8 cellular contexts compared by ENCODE assay signal in the genomic region with DNA sequence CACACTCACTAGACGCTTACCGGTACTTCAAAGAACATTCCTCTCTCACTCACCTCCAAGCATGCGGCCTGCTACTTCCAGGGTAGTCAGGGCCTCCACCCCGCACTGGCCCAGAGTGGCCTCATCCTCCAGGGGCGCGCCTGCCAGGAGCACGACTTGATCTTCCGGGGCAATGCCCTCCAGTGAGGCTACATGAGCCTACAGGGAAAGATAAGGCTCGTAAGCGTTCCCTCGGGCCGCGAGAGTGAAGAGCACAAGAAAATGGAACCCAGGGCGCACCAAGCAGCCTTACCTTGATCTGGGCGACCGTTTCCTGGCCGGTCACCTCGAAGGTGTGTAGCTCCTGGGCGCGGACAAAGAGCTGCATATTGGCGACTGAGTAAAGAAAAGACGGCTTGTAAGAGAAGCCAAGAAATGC. TPM values are rescaled to one million over a fixed set of nuclear protein-coding genes. Genes with fewer than 3 reads are reported as not detected.
DNase-seq lines count a peak whose midpoint lies in the region; ATAC-seq, FAIRE-seq and TF ChIP-seq lines count a peak whose summit lies in the region.

No MANE protein-coding gene starts in this region.

- DNase-seq in AG04450 (ENCODE audit: low read depth, low spot score) (no peak), IMR-90 (no peak), astrocyte of the hippocampus (ENCODE audit: low read depth, low spot score) (peak; percentile 31), HepG2 (ENCODE audit: low spot score) (no peak), thoracic aorta (ENCODE audit: low spot score) (no peak), GM12892 (ENCODE audit: insufficient read length) (no peak), G401 (ENCODE audit: low spot score) (no peak)

- no peaks in the 10 kb centered on the region for H3K27me3 ChIP-seq in AG04450 (ENCODE audit: control insufficient read depth, insufficient read depth, low read length)
- H3K27me3 ChIP-seq in IMR-90 (ENCODE audit: control insufficient read depth, insufficient read depth, low read length) = no peaks in the 10 kb centered on the region
- H3K27me3 ChIP-seq in HepG2 (ENCODE audit: control insufficient read depth in 1 of 2, insufficient read depth in 2 of 2, low read length in 2 of 2) = no peaks in the 10 kb centered on the region; a peak in 1 of 5 replicates
- H3K27me3 ChIP-seq in thoracic aorta (replicated peaks; ENCODE audit: insufficient read depth) = no peaks in the 10 kb centered on the region

- H3K4me3 ChIP-seq in AG04450 (ENCODE audit: low read depth, low read length) (peak overlapping the region; percentile 99), IMR-90 (ENCODE audit: insufficient read depth, low read depth, low read length) (peak overlapping the region; percentile 74), HepG2 (replicated peaks in 1 of 3; ENCODE audit: insufficient read depth in 1 of 3, low read depth in 2 of 3, low read length in 3 of 3) (peak overlapping the region; percentile 79 to 91 (median 81)), thoracic aorta (peak overlapping the region; percentile 73)

- peak overlapping the region; percentile 97 for H3K4me2 ChIP-seq in IMR-90 (ENCODE audit: low read depth, low read length)
- peak overlapping the region; percentile 96 for H3K4me2 ChIP-seq in HepG2 (ENCODE audit: low read depth, low read length)

- peak overlapping the region; percentile 100 for H2AK9ac ChIP-seq in IMR-90 (replicated peaks; ENCODE audit: low read depth, low read length, poor library complexity)

- peak overlapping the region; percentile 83 for H4K91ac ChIP-seq in IMR-90 (ENCODE audit: insufficient read depth, low read depth, low read length)

- POLR2A ChIA-PET in AG04450 (lab: Yijun Ruan, JAX) = interaction anchor here (1.0 to 1.6 kb wide), 4 partner anchors 9 to 25 kb away, joined by 3 to 20 read pairs (median 4); a partner anchor contains a TSS
- POLR2A ChIA-PET in IMR-90 (lab: Charles Lee; ENCODE audit: unreplicated experiment) = interaction anchor here (0.5 to 0.8 kb wide), 2 partner anchors 10 to 259 kb away, joined by 3 read pairs; no protein-coding TSS in a partner anchor
- POLR2A ChIA-PET in HepG2 (lab: Yijun Ruan, JAX) = interaction anchor here (0.5 to 4.9 kb wide), 31 partner anchors 10 to 531 kb away, joined by 3 to 105 read pairs (median 4); a partner anchor contains a TSS

- no peak overlapping the region for H3K18ac ChIP-seq in IMR-90 (ENCODE audit: low read depth, low read length)

- TF ChIP-seq CTCF in AG04450 (IDR thresholded peaks at IDR 0.05; ENCODE audit: low read depth, low read length) = no peak
- TF ChIP-seq CTCF in IMR-90 (conservative IDR thresholded peaks at IDR 0.05; ENCODE audit: low read depth, low read length) = no peak
- TF ChIP-seq CTCF in HepG2 (CRISPR knock-in tag; IDR thresholded peaks at IDR 0.05) = peak; percentile 28; the same call in 1 of the 2 replicates
- TF ChIP-seq CTCF in thoracic aorta (IDR thresholded peaks at IDR 0.05) = no peak

- H3K79me2 ChIP-seq in HepG2 (ENCODE audit: insufficient read depth, low read length) = peaks cover 46% of the 10 kb centered on the region

- 0 out of 2 replicates have a peak, but pooled peaks cover 4% of the 10 kb centered on the region for H3K9me1 ChIP-seq in IMR-90 (ENCODE audit: insufficient read depth, low read length)

- H3K14ac ChIP-seq in IMR-90 (replicated peaks; ENCODE audit: low read depth, low read length) = peak overlapping the region; percentile 90

- peaks cover 27 to 66% of the 10 kb centered on the region in 2 experiments for H3K79me1 ChIP-seq in IMR-90 (ENCODE audit: low read depth in 1 of 2, low read length in 2 of 2)

- H3K4ac ChIP-seq in IMR-90 (ENCODE audit: low read depth, low read length) = peak overlapping the region; percentile 88

- peak overlapping the region; percentile 91 for H2AK5ac ChIP-seq in IMR-90 (ENCODE audit: low read depth, low read length)

- peak overlapping the region; percentile 81 for H2BK5ac ChIP-seq in IMR-90 (ENCODE audit: low read depth, low read length, poor library complexity, severe bottlenecking)

- peaks cover 4% of the 10 kb centered on the region for H3K4me1 ChIP-seq in IMR-90 (ENCODE audit: control insufficient read depth, insufficient read depth, low read length)
- H3K4me1 ChIP-seq in HepG2 (ENCODE audit: insufficient read depth, low read length) = peaks cover 41% of the 10 kb centered on the region
- H3K4me1 ChIP-seq in thoracic aorta (ENCODE audit: control insufficient read depth in 1 of 2, low read depth in 2 of 2) = peaks cover 14 to 30% of the 10 kb centered on the region in 2 donors

- H2BK120ac ChIP-seq in IMR-90 (ENCODE audit: low read depth, low read length) = no peak overlapping the region

- H2BK20ac ChIP-seq in IMR-90 (ENCODE audit: low read depth, low read length) = no peak overlapping the region

- H3K27ac ChIP-seq in AG04450 (ENCODE audit: low read depth, low read length) = peak overlapping the region; percentile 57
- peak overlapping the region; percentile 79 for H3K27ac ChIP-seq in IMR-90 (ENCODE audit: insufficient read depth, low read length)
- H3K27ac ChIP-seq in HepG2 (ENCODE audit: extremely low read length, insufficient read depth, low read length) = peak overlapping the region; percentile 76
- peak overlapping the region; percentile 78 to 96 for H3K27ac ChIP-seq in thoracic aorta

- H3K9ac ChIP-seq in IMR-90 (ENCODE audit: low read depth, low read length) (peak overlapping the region; percentile 87), HepG2 (ENCODE audit: insufficient read depth, low read depth, low read length) (peak overlapping the region; percentile 95)

- in situ Hi-C loops in IMR-90 (cut with MboI; ENCODE audit: low sequenced_read_pairs) (no loop called here), HepG2 (cut with HindIII; ENCODE audit: extremely low pct_ligation_motif_present, low pct_unique_long_range_greater_than_20kb) (no loop called here), G401 (cut with HindIII; ENCODE audit: low sequenced_read_pairs) (no loop called here)

- no peak for TF ChIP-seq RAD21 in IMR-90 (IDR thresholded peaks at IDR 0.05; ENCODE audit: low read length)
- no peak for TF ChIP-seq RAD21 in HepG2 (CRISPR knock-in tag; IDR thresholded peaks at IDR 0.05)

- WGBS in IMR-90 (ENCODE audit: extremely low coverage in 2 of 2, insufficient read length in 1 of 2), 2 experiments = 0% methylated on average over 17 of the region's 22 CpGs; no CpG with 5 or more reads in 1 of the 2 experiments
- 0% methylated on average over 17 of the region's 22 CpGs for WGBS in HepG2 (ENCODE audit: low lambda C conversion rate)

- H4K20me1 ChIP-seq in IMR-90 (ENCODE audit: insufficient read depth, low read length) (no peaks in the 10 kb centered on the region), HepG2 (ENCODE audit: insufficient read depth, low read length) (no peaks in the 10 kb centered on the region)

- H3K36me3 ChIP-seq in IMR-90 (ENCODE audit: control insufficient read depth, insufficient read depth, low read length) (peaks cover 36% of the 10 kb centered on the region), HepG2 (replicated peaks in 1 of 2; ENCODE audit: control insufficient read depth in 1 of 2, insufficient read depth in 2 of 2, low read length in 2 of 2) (peaks cover 19 to 44% of the 10 kb centered on the region in 2 experiments), thoracic aorta (peaks cover 35% of the 10 kb centered on the region)

- ATAC-seq in IMR-90 (ENCODE audit: low read depth) (no peak), HepG2 (peak; percentile 10), thoracic aorta (ENCODE audit: insufficient number of reproducible peaks, low FRiP score, low read depth) (no peak), HG02870 (IDR thresholded peaks at IDR 0.05; ENCODE audit: unreplicated experiment) (no peak)

- BruUV-seq in IMR-90 (replicated peaks; lab: Mats Ljungman, UMichigan) = no TSS peak
- no TSS peak for BruUV-seq in HepG2 (replicated peaks; lab: Mats Ljungman, UMichigan)

- H2AFZ ChIP-seq in IMR-90 (replicated peaks; ENCODE audit: low read length, poor library complexity) (peak overlapping the region; percentile 99), HepG2 (ENCODE audit: low read length) (no peak overlapping the region)

- TF ChIP-seq EP300 in HepG2 (IDR thresholded peaks at IDR 0.05; ENCODE audit: low read depth in 2 of 2, low read length in 2 of 2) (no peak), HepG2 (CRISPR knock-in tag; IDR thresholded peaks at IDR 0.05; ENCODE audit: borderline replicate concordance) (no peak)

- H3K9me3 ChIP-seq in AG04450 (ENCODE audit: control insufficient read depth, insufficient read depth, low read length) (peaks cover 3% of the 10 kb centered on the region; the same call in 1 of the 2 replicates), IMR-90 (ENCODE audit: control insufficient read depth, insufficient read depth, low read length) (no peaks in the 10 kb centered on the region), HepG2 (ENCODE audit: low read length) (no peaks in the 10 kb centered on the region), thoracic aorta (no peaks in the 10 kb centered on the region)

- dilution Hi-C loops in IMR-90 (cut with HindIII; ENCODE audit: low sequenced_read_pairs, unreplicated experiment) = no loop called here

- CTCF ChIA-PET in AG04450 (lab: Charles Lee) = interaction anchor here (1.1 to 1.2 kb wide), 2 partner anchors 9 to 107 kb away, joined by 3 to 6 read pairs; a partner anchor contains a TSS
- CTCF ChIA-PET in IMR-90 (lab: Yijun Ruan, JAX) = interaction anchor here (0.6 kb wide), 1 partner anchor 57 kb away, joined by 5 read pairs; no protein-coding TSS in a partner anchor
- CTCF ChIA-PET in HepG2 (lab: Yijun Ruan, JAX; ENCODE audit: low intra/inter-chr PET ratio, low total read pairs) = no interaction called here

- no peak overlapping the region for H2BK15ac ChIP-seq in IMR-90 (ENCODE audit: low read depth, low read length)

- FAIRE-seq in HepG2 (lab: Jason Lieb, UNC) = no peak
- FAIRE-seq in GM12892 (lab: Jason Lieb, UNC) = no peak

- H3K56ac ChIP-seq in IMR-90 (ENCODE audit: extremely low read depth, insufficient read depth, low read length) = peak overlapping the region; percentile 43; the same call in 1 of the 2 replicates

- H4K8ac ChIP-seq in IMR-90 (ENCODE audit: low read depth in 2 of 2, low read length in 2 of 2) = peak overlapping the region; percentile 70 to 91

- peak overlapping the region; percentile 56 for H4K5ac ChIP-seq in IMR-90 (ENCODE audit: low read depth, low read length)

- TF ChIP-seq POLR2A in IMR-90 (IDR thresholded peaks at IDR 0.05; ENCODE audit: low read depth, low read length) = no peak
- TF ChIP-seq POLR2A in HepG2 (IDR thresholded peaks at IDR 0.05; ENCODE audit: insufficient read depth in 1 of 2, low read depth in 2 of 2, low read length in 2 of 2) = no peak; a peak in 1 of 4 replicates
- no peak for TF ChIP-seq POLR2A in GM12892 (IDR thresholded peaks at IDR 0.05; ENCODE audit: low read depth, low read length)

- peak overlapping the region; percentile 81 for H3K23ac ChIP-seq in IMR-90 (ENCODE audit: low read depth, low read length)

- intact Hi-C loops in IMR-90 (cut with micrococcal nuclease) = loop anchor here (5.0 kb wide), 1 partner anchor 61 kb away; a partner anchor contains a TSS
- intact Hi-C loops in HepG2 (cut with micrococcal nuclease; ENCODE audit: unreplicated experiment) = no loop called here

RNA-seq across cellular contexts. Expression of a gene that starts 0.5 kb away (rescaled TPM):
- polyA plus RNA-seq in AG04450 (2011; rRNA removed) (426 and 504 TPM in 2 replicates), IMR-90 (2012; rRNA removed) (652 and 804 TPM in 2 replicates), HepG2 (2011; rRNA removed) (374 and 392 TPM in 2 replicates)
- 136 and 146 TPM in 2 replicates for polyA minus RNA-seq in AG04450 (2011; rRNA and poly(A)+ RNA removed)
- total RNA-seq in IMR-90 (2012; rRNA removed) (189 and 285 TPM in 2 replicates), HepG2 (2016; rRNA removed; fragmentation: Illumina TruSeq; extraction: Trizol) (869 and 1,024 TPM in 2 replicates), thoracic aorta (100 to 1,000 TPM; 365 to 553 TPM)
- 812 and 1,747 TPM in 2 replicates for polyA plus RNA-seq in IMR-90 (2012; cell fraction: cytosol; rRNA removed)
- 249 and 290 TPM in 2 replicates for polyA plus RNA-seq in IMR-90 (2012; cell fraction: nucleus; rRNA removed; ENCODE audit: low replicate concordance)
- 647 and 670 TPM in 2 replicates for total RNA-seq in HepG2 (2016; cell fraction: cytosol; rRNA removed; fragmentation: Illumina TruSeq; extraction: Trizol; ENCODE audit: low read depth)
- total RNA-seq in HepG2 (2016; cell fraction: insoluble cytoplasmic fraction; rRNA removed; fragmentation: Illumina TruSeq; extraction: Trizol) = 906 and 1,117 TPM in 2 replicates
- total RNA-seq in HepG2 (2016; cell fraction: membrane; rRNA removed; fragmentation: Illumina TruSeq; extraction: Trizol) = 759 and 784 TPM in 2 replicates
- total RNA-seq in HepG2 (2016; cell fraction: nucleus; rRNA removed; fragmentation: Illumina TruSeq; extraction: Trizol) = 357 and 372 TPM in 2 replicates
- polyA plus RNA-seq in HepG2 (2011; cell fraction: cytosol; rRNA removed) = 479 and 733 TPM in 2 replicates
- 228 and 230 TPM in 2 replicates for polyA plus RNA-seq in HepG2 (2011; cell fraction: nucleus; rRNA removed)
- 713 and 760 TPM in 2 replicates for polyA plus RNA-seq in HepG2 (2012)
- polyA plus RNA-seq in HepG2 (2016; cell fraction: cytosol; fragmentation: Illumina TruSeq; extraction: Trizol; ENCODE audit: low read depth) = 645 and 677 TPM in 2 replicates
- 876 and 937 TPM in 2 replicates for polyA plus RNA-seq in HepG2 (2016; cell fraction: insoluble cytoplasmic fraction; fragmentation: Illumina TruSeq; extraction: Trizol; ENCODE audit: low read depth)
- polyA plus RNA-seq in HepG2 (2016; cell fraction: membrane; fragmentation: Illumina TruSeq; extraction: Trizol; ENCODE audit: low read depth) = 684 and 723 TPM in 2 replicates
- 488 and 523 TPM in 2 replicates for polyA plus RNA-seq in HepG2 (2016; cell fraction: nucleus; fragmentation: Illumina TruSeq; extraction: Trizol; ENCODE audit: insufficient read depth, low read depth)
- polyA minus RNA-seq in HepG2 (2011; rRNA and poly(A)+ RNA removed; ENCODE audit: low replicate concordance) = 284 and 286 TPM in 2 replicates
- 148 and 154 TPM in 2 replicates for polyA minus RNA-seq in HepG2 (2011; cell fraction: cytosol; rRNA and poly(A)+ RNA removed)
- 68.0 and 81.7 TPM in 2 replicates for polyA minus RNA-seq in HepG2 (2011; cell fraction: nucleus; rRNA and poly(A)+ RNA removed)
- polyA plus RNA-seq in GM12892 (2012; ENCODE audit: missing spikeins) = 1,538 TPM
- 137 and 188 TPM in 2 replicates for total RNA-seq in G401 (2014; rRNA removed; shearing (Covaris generic))

RNA-seq across cellular contexts. Expression of a gene that starts 0.7 kb away (rescaled TPM):
- 54.2 and 55.7 TPM in 2 replicates for polyA plus RNA-seq in AG04450 (2011; rRNA removed)
- 30.5 and 32.4 TPM in 2 replicates for polyA minus RNA-seq in AG04450 (2011; rRNA and poly(A)+ RNA removed)
- 54.2 and 55.2 TPM in 2 replicates for total RNA-seq in IMR-90 (2012; rRNA removed)
- 51.5 and 56.8 TPM in 2 replicates for polyA plus RNA-seq in IMR-90 (2012; rRNA removed)
- 39.1 and 52.5 TPM in 2 replicates for polyA plus RNA-seq in IMR-90 (2012; cell fraction: cytosol; rRNA removed)
- 24.5 and 42.4 TPM in 2 replicates for polyA plus RNA-seq in IMR-90 (2012; cell fraction: nucleus; rRNA removed; ENCODE audit: low replicate concordance)
- total RNA-seq in HepG2 (2016; rRNA removed; fragmentation: Illumina TruSeq; extraction: Trizol) = 53.3 and 63.2 TPM in 2 replicates
- 9.5 and 10.0 TPM in 2 replicates for total RNA-seq in HepG2 (2016; cell fraction: cytosol; rRNA removed; fragmentation: Illumina TruSeq; extraction: Trizol; ENCODE audit: low read depth)
- 54.6 and 65.9 TPM in 2 replicates for total RNA-seq in HepG2 (2016; cell fraction: insoluble cytoplasmic fraction; rRNA removed; fragmentation: Illumina TruSeq; extraction: Trizol)
- total RNA-seq in HepG2 (2016; cell fraction: membrane; rRNA removed; fragmentation: Illumina TruSeq; extraction: Trizol) = 26.1 and 26.5 TPM in 2 replicates
- total RNA-seq in HepG2 (2016; cell fraction: nucleus; rRNA removed; fragmentation: Illumina TruSeq; extraction: Trizol) = 17.5 and 18.4 TPM in 2 replicates
- polyA plus RNA-seq in HepG2 (2011; rRNA removed) = 39.2 and 41.4 TPM in 2 replicates
- polyA plus RNA-seq in HepG2 (2011; cell fraction: cytosol; rRNA removed) = 45.2 and 53.6 TPM in 2 replicates
- polyA plus RNA-seq in HepG2 (2011; cell fraction: nucleus; rRNA removed) = 10.1 and 14.8 TPM in 2 replicates
- polyA plus RNA-seq in HepG2 (2012) = 19.0 and 22.8 TPM in 2 replicates
- 7.7 TPM in 2 replicates for polyA plus RNA-seq in HepG2 (2016; cell fraction: cytosol; fragmentation: Illumina TruSeq; extraction: Trizol; ENCODE audit: low read depth)
- 66.0 and 68.9 TPM in 2 replicates for polyA plus RNA-seq in HepG2 (2016; cell fraction: insoluble cytoplasmic fraction; fragmentation: Illumina TruSeq; extraction: Trizol; ENCODE audit: low read depth)
- polyA plus RNA-seq in HepG2 (2016; cell fraction: membrane; fragmentation: Illumina TruSeq; extraction: Trizol; ENCODE audit: low read depth) = 17.1 and 17.2 TPM in 2 replicates
- polyA plus RNA-seq in HepG2 (2016; cell fraction: nucleus; fragmentation: Illumina TruSeq; extraction: Trizol; ENCODE audit: insufficient read depth, low read depth) = 27.1 and 27.9 TPM in 2 replicates
- 32.3 and 86.6 TPM in 2 replicates for polyA minus RNA-seq in HepG2 (2011; rRNA and poly(A)+ RNA removed; ENCODE audit: low replicate concordance)
- 14.0 and 16.4 TPM in 2 replicates for polyA minus RNA-seq in HepG2 (2011; cell fraction: cytosol; rRNA and poly(A)+ RNA removed)
- 11.6 and 13.6 TPM in 2 replicates for polyA minus RNA-seq in HepG2 (2011; cell fraction: nucleus; rRNA and poly(A)+ RNA removed)
- total RNA-seq in thoracic aorta = 10 to 100 TPM; 44.6 to 61.1 TPM
- 42.1 TPM for polyA plus RNA-seq in GM12892 (2012; ENCODE audit: missing spikeins)
- 108 and 117 TPM in 2 replicates for total RNA-seq in G401 (2014; rRNA removed; shearing (Covaris generic))

RNA-seq across cellular contexts. Expression of a gene that starts 4.0 kb away (rescaled TPM):
- polyA plus RNA-seq in AG04450 (2011; rRNA removed) = 3.1 and 3.6 TPM in 2 replicates
- polyA minus RNA-seq in AG04450 (2011; rRNA and poly(A)+ RNA removed) = 1.00 and 1.6 TPM in 2 replicates
- total RNA-seq in IMR-90 (2012; rRNA removed) = 3.6 and 3.9 TPM in 2 replicates
- polyA plus RNA-seq in IMR-90 (2012; rRNA removed) = 5.9 and 7.7 TPM in 2 replicates
- polyA plus RNA-seq in IMR-90 (2012; cell fraction: cytosol; rRNA removed) = 11.1 and 11.4 TPM in 2 replicates
- 2.5 and 10.5 TPM in 2 replicates for polyA plus RNA-seq in IMR-90 (2012; cell fraction: nucleus; rRNA removed; ENCODE audit: low replicate concordance)
- 5.7 and 6.5 TPM in 2 replicates for total RNA-seq in HepG2 (2016; rRNA removed; fragmentation: Illumina TruSeq; extraction: Trizol)
- 2.9 and 4.3 TPM in 2 replicates for total RNA-seq in HepG2 (2016; cell fraction: cytosol; rRNA removed; fragmentation: Illumina TruSeq; extraction: Trizol; ENCODE audit: low read depth)
- 5.4 and 6.3 TPM in 2 replicates for total RNA-seq in HepG2 (2016; cell fraction: insoluble cytoplasmic fraction; rRNA removed; fragmentation: Illumina TruSeq; extraction: Trizol)
- 3.5 and 4.3 TPM in 2 replicates for total RNA-seq in HepG2 (2016; cell fraction: membrane; rRNA removed; fragmentation: Illumina TruSeq; extraction: Trizol)
- 3.6 and 3.9 TPM in 2 replicates for total RNA-seq in HepG2 (2016; cell fraction: nucleus; rRNA removed; fragmentation: Illumina TruSeq; extraction: Trizol)
- 1.1 TPM in 2 replicates for polyA plus RNA-seq in HepG2 (2011; rRNA removed)
- 0.86 and 2.0 TPM in 2 replicates for polyA plus RNA-seq in HepG2 (2011; cell fraction: cytosol; rRNA removed)
- 1.7 and 2.2 TPM in 2 replicates for polyA plus RNA-seq in HepG2 (2011; cell fraction: nucleus; rRNA removed)
- 1.6 and 2.5 TPM in 2 replicates for polyA plus RNA-seq in HepG2 (2012)
- 3.0 and 3.1 TPM in 2 replicates for polyA plus RNA-seq in HepG2 (2016; cell fraction: cytosol; fragmentation: Illumina TruSeq; extraction: Trizol; ENCODE audit: low read depth)
- 4.0 and 4.7 TPM in 2 replicates for polyA plus RNA-seq in HepG2 (2016; cell fraction: insoluble cytoplasmic fraction; fragmentation: Illumina TruSeq; extraction: Trizol; ENCODE audit: low read depth)
- polyA plus RNA-seq in HepG2 (2016; cell fraction: membrane; fragmentation: Illumina TruSeq; extraction: Trizol; ENCODE audit: low read depth) = 2.8 and 2.9 TPM in 2 replicates
- polyA plus RNA-seq in HepG2 (2016; cell fraction: nucleus; fragmentation: Illumina TruSeq; extraction: Trizol; ENCODE audit: insufficient read depth, low read depth) = 6.2 and 6.5 TPM in 2 replicates
- 3.0 and 5.8 TPM in 2 replicates for polyA minus RNA-seq in HepG2 (2011; rRNA and poly(A)+ RNA removed; ENCODE audit: low replicate concordance)
- polyA minus RNA-seq in HepG2 (2011; cell fraction: cytosol; rRNA and poly(A)+ RNA removed) = 2.4 and 3.3 TPM in 2 replicates
- 0.75 and 4.1 TPM in 2 replicates for polyA minus RNA-seq in HepG2 (2011; cell fraction: nucleus; rRNA and poly(A)+ RNA removed)
- 10 to 100 TPM; 10.0 to 13.8 TPM for total RNA-seq in thoracic aorta
- 0.53 TPM for polyA plus RNA-seq in GM12892 (2012; ENCODE audit: missing spikeins)
- 12.7 and 21.0 TPM in 2 replicates for total RNA-seq in G401 (2014; rRNA removed; shearing (Covaris generic))

RNA-seq across cellular contexts. Expression of a gene that starts 9.8 kb away (rescaled TPM):
- polyA plus RNA-seq in AG04450 (2011; rRNA removed) (10.3 and 15.1 TPM in 2 replicates), IMR-90 (2012; rRNA removed) (7.6 and 11.5 TPM in 2 replicates), HepG2 (2011; rRNA removed) (56.0 and 75.6 TPM in 2 replicates)
- polyA minus RNA-seq in AG04450 (2011; rRNA and poly(A)+ RNA removed) = 11.6 and 20.0 TPM in 2 replicates
- total RNA-seq in IMR-90 (2012; rRNA removed) (4.7 and 5.7 TPM in 2 replicates), HepG2 (2016; rRNA removed; fragmentation: Illumina TruSeq; extraction: Trizol) (28.8 and 66.9 TPM in 2 replicates), thoracic aorta (10 to 100 TPM in 1 of 2 donors, 1 to 10 TPM in 1; 2.5 to 49.0 TPM)
- 12.0 and 19.9 TPM in 2 replicates for polyA plus RNA-seq in IMR-90 (2012; cell fraction: cytosol; rRNA removed)
- 27.7 and 50.8 TPM in 2 replicates for polyA plus RNA-seq in IMR-90 (2012; cell fraction: nucleus; rRNA removed; ENCODE audit: low replicate concordance)
- 49.5 and 66.5 TPM in 2 replicates for total RNA-seq in HepG2 (2016; cell fraction: cytosol; rRNA removed; fragmentation: Illumina TruSeq; extraction: Trizol; ENCODE audit: low read depth)
- 29.7 and 70.5 TPM in 2 replicates for total RNA-seq in HepG2 (2016; cell fraction: insoluble cytoplasmic fraction; rRNA removed; fragmentation: Illumina TruSeq; extraction: Trizol)
- 64.7 and 77.2 TPM in 2 replicates for total RNA-seq in HepG2 (2016; cell fraction: membrane; rRNA removed; fragmentation: Illumina TruSeq; extraction: Trizol)
- total RNA-seq in HepG2 (2016; cell fraction: nucleus; rRNA removed; fragmentation: Illumina TruSeq; extraction: Trizol) = 57.7 and 67.5 TPM in 2 replicates
- polyA plus RNA-seq in HepG2 (2011; cell fraction: cytosol; rRNA removed) = 60.6 and 76.1 TPM in 2 replicates
- 104 and 129 TPM in 2 replicates for polyA plus RNA-seq in HepG2 (2011; cell fraction: nucleus; rRNA removed)
- 25.8 and 43.4 TPM in 2 replicates for polyA plus RNA-seq in HepG2 (2012)
- 66.7 and 89.2 TPM in 2 replicates for polyA plus RNA-seq in HepG2 (2016; cell fraction: cytosol; fragmentation: Illumina TruSeq; extraction: Trizol; ENCODE audit: low read depth)
- 41.3 and 42.6 TPM in 2 replicates for polyA plus RNA-seq in HepG2 (2016; cell fraction: insoluble cytoplasmic fraction; fragmentation: Illumina TruSeq; extraction: Trizol; ENCODE audit: low read depth)
- polyA plus RNA-seq in HepG2 (2016; cell fraction: membrane; fragmentation: Illumina TruSeq; extraction: Trizol; ENCODE audit: low read depth) = 71.6 and 83.6 TPM in 2 replicates
- polyA plus RNA-seq in HepG2 (2016; cell fraction: nucleus; fragmentation: Illumina TruSeq; extraction: Trizol; ENCODE audit: insufficient read depth, low read depth) = 137 and 142 TPM in 2 replicates
- 18.1 and 162 TPM in 2 replicates for polyA minus RNA-seq in HepG2 (2011; rRNA and poly(A)+ RNA removed; ENCODE audit: low replicate concordance)
- polyA minus RNA-seq in HepG2 (2011; cell fraction: cytosol; rRNA and poly(A)+ RNA removed) = 25.1 and 27.4 TPM in 2 replicates
- polyA minus RNA-seq in HepG2 (2011; cell fraction: nucleus; rRNA and poly(A)+ RNA removed) = 28.7 and 33.4 TPM in 2 replicates
- polyA plus RNA-seq in GM12892 (2012; ENCODE audit: missing spikeins) = 13.1 TPM
- 23.5 and 39.0 TPM in 2 replicates for total RNA-seq in G401 (2014; rRNA removed; shearing (Covaris generic))

RNA-seq across cellular contexts. Expression of a gene that starts 12.9 kb away (rescaled TPM):
- 18.7 and 27.7 TPM in 2 replicates for polyA plus RNA-seq in AG04450 (2011; rRNA removed)
- 37.7 and 51.5 TPM in 2 replicates for polyA minus RNA-seq in AG04450 (2011; rRNA and poly(A)+ RNA removed)
- 8.3 and 9.5 TPM in 2 replicates for total RNA-seq in IMR-90 (2012; rRNA removed)
- polyA plus RNA-seq in IMR-90 (2012; rRNA removed) = 45.7 and 52.9 TPM in 2 replicates
- 22.9 and 32.0 TPM in 2 replicates for polyA plus RNA-seq in IMR-90 (2012; cell fraction: cytosol; rRNA removed)
- 107 and 150 TPM in 2 replicates for polyA plus RNA-seq in IMR-90 (2012; cell fraction: nucleus; rRNA removed; ENCODE audit: low replicate concordance)
- total RNA-seq in HepG2 (2016; rRNA removed; fragmentation: Illumina TruSeq; extraction: Trizol) = 7.4 and 10.3 TPM in 2 replicates
- total RNA-seq in HepG2 (2016; cell fraction: cytosol; rRNA removed; fragmentation: Illumina TruSeq; extraction: Trizol; ENCODE audit: low read depth) = 5.5 and 6.4 TPM in 2 replicates
- 7.6 and 9.3 TPM in 2 replicates for total RNA-seq in HepG2 (2016; cell fraction: insoluble cytoplasmic fraction; rRNA removed; fragmentation: Illumina TruSeq; extraction: Trizol)
- 5.6 and 6.7 TPM in 2 replicates for total RNA-seq in HepG2 (2016; cell fraction: membrane; rRNA removed; fragmentation: Illumina TruSeq; extraction: Trizol)
- 25.3 and 26.9 TPM in 2 replicates for total RNA-seq in HepG2 (2016; cell fraction: nucleus; rRNA removed; fragmentation: Illumina TruSeq; extraction: Trizol)
- 22.5 and 25.8 TPM in 2 replicates for polyA plus RNA-seq in HepG2 (2011; rRNA removed)
- polyA plus RNA-seq in HepG2 (2011; cell fraction: cytosol; rRNA removed) = 17.6 and 23.4 TPM in 2 replicates
- 115 and 119 TPM in 2 replicates for polyA plus RNA-seq in HepG2 (2011; cell fraction: nucleus; rRNA removed)
- polyA plus RNA-seq in HepG2 (2012) = 33.9 and 47.9 TPM in 2 replicates
- polyA plus RNA-seq in HepG2 (2016; cell fraction: cytosol; fragmentation: Illumina TruSeq; extraction: Trizol; ENCODE audit: low read depth) = 2.0 and 2.2 TPM in 2 replicates
- polyA plus RNA-seq in HepG2 (2016; cell fraction: insoluble cytoplasmic fraction; fragmentation: Illumina TruSeq; extraction: Trizol; ENCODE audit: low read depth) = 7.4 and 12.4 TPM in 2 replicates
- 3.4 and 4.9 TPM in 2 replicates for polyA plus RNA-seq in HepG2 (2016; cell fraction: membrane; fragmentation: Illumina TruSeq; extraction: Trizol; ENCODE audit: low read depth)
- 64.5 and 69.0 TPM in 2 replicates for polyA plus RNA-seq in HepG2 (2016; cell fraction: nucleus; fragmentation: Illumina TruSeq; extraction: Trizol; ENCODE audit: insufficient read depth, low read depth)
- 98.7 and 122 TPM in 2 replicates for polyA minus RNA-seq in HepG2 (2011; rRNA and poly(A)+ RNA removed; ENCODE audit: low replicate concordance)
- 35.8 and 47.2 TPM in 2 replicates for polyA minus RNA-seq in HepG2 (2011; cell fraction: cytosol; rRNA and poly(A)+ RNA removed)
- polyA minus RNA-seq in HepG2 (2011; cell fraction: nucleus; rRNA and poly(A)+ RNA removed) = 51.0 and 56.2 TPM in 2 replicates
- 10 to 100 TPM; 73.1 to 78.0 TPM for total RNA-seq in thoracic aorta
- 19.7 TPM for polyA plus RNA-seq in GM12892 (2012; ENCODE audit: missing spikeins)
- total RNA-seq in G401 (2014; rRNA removed; shearing (Covaris generic)) = 6.9 and 16.3 TPM in 2 replicates
